In genomic region chr5:68086857-68087256, GRCh38 we compare ENCODE assay signal across 15 cellular contexts.
DNase-seq lines count a peak whose midpoint lies in the region; ATAC-seq, FAIRE-seq and TF ChIP-seq lines count a peak whose summit lies in the region.
"Had no signal": no experiment of that assay in that cellular context is flagged by ENCODE, and none has a peak within 500 bp of the region (broad histone marks: within the 10 kb centered on the region; RNA-seq: fewer than 3 reads in every experiment).

No MANE protein-coding gene starts in this region.

- H3K9ac ChIP-seq in endothelial cell of umbilical vein (replicated peaks; ENCODE audit: extremely low read depth, insufficient read depth, low read length): no peak overlapping the region

- no peaks in the 10 kb centered on the region for H3K9me3 ChIP-seq in MG63
- H3K9me3 ChIP-seq in endothelial cell of umbilical vein (replicated peaks; ENCODE audit: control insufficient read depth, insufficient read depth, low read length): no peaks in the 10 kb centered on the region
- H3K9me3 ChIP-seq in tibial nerve: no peaks in the 10 kb centered on the region

- H2AFZ ChIP-seq in endothelial cell of umbilical vein (ENCODE audit: low read depth, low read length): no peak overlapping the region

- ATAC-seq in GM18873 (IDR thresholded peaks at IDR 0.05; ENCODE audit: low FRiP score, unreplicated experiment): no peak
- ATAC-seq: stimulated activated memory B cell treated with anti-CD40 and anti-IgM and Interleukin-4, amounts not matched to agents 10 μg/mL and 1 μg/mL and 100 μg/mL, for 72 hours had no signal

- intact Hi-C loops in endothelial cell of umbilical vein (cut with micrococcal nuclease): no loop called here

- CTCF ChIA-PET in endothelial cell of umbilical vein (lab: Charles Lee): interaction anchor here (0.6 to 1.4 kb wide), 4 partner anchors 14 to 128 kb away, joined by 3 to 4 read pairs (median 4); partner anchors contain the start of gene PIK3R1

- H3K4me1 ChIP-seq in endothelial cell of umbilical vein (ENCODE audit: control insufficient read depth, extremely low read depth, insufficient read depth, low read length) (peaks cover 10% of the 10 kb centered on the region), tibial nerve (peaks cover 0 to 37% (median 9%) of the 10 kb centered on the region in 4 donors)

- peak; percentile 9 for DNase-seq in MG63
- DNase-seq in endothelial cell of umbilical vein (ENCODE audit: low read depth, low spot score): peak; percentile 81
- peak; percentile 78 for DNase-seq in medulla oblongata (ENCODE audit: extremely low spot score)
- DNase-seq in tibial nerve (ENCODE audit: low spot score in 2 of 2): peak; percentile 21 to 73
- no peak for DNase-seq in OCI-M2 (lab: John Stamatoyannopoulos, UW; ENCODE audit: unreplicated experiment)
- no peak for DNase-seq in 8988T
- DNase-seq: GDM1, NCI-H226, small intestine, T-helper 1 cell had no signal

- TF ChIP-seq CTCF in endothelial cell of umbilical vein (IDR thresholded peaks at IDR 0.05; ENCODE audit: extremely low read depth in 1 of 2, insufficient read depth in 1 of 2, low read depth in 1 of 2, low read length in 2 of 2) (no peak), tibial nerve (IDR thresholded peaks at IDR 0.05) (no peak)

- H3K27me3 ChIP-seq in MG63 (no peaks in the 10 kb centered on the region), endothelial cell of umbilical vein (ENCODE audit: control insufficient read depth in 2 of 2, insufficient read depth in 2 of 2, low read length in 2 of 2) (no peaks in the 10 kb centered on the region), tibial nerve (no peaks in the 10 kb centered on the region)
- H3K27me3 ChIP-seq: cardiac muscle cell had no signal

- H4K20me1 ChIP-seq in endothelial cell of umbilical vein (replicated peaks; ENCODE audit: control insufficient read depth, extremely low read depth, insufficient read depth, low read length): no peaks in the 10 kb centered on the region

- WGBS in tibial nerve, 2 donors: 13 to 22% methylated on average over 7 of the region's 7 CpGs

- peak overlapping the region; percentile 10 for H3K4me2 ChIP-seq in endothelial cell of umbilical vein (ENCODE audit: insufficient read depth, low read length)

- POLR2A ChIA-PET in endothelial cell of umbilical vein (lab: Charles Lee): no interaction called here

- H3K4me3 ChIP-seq in MG63 (no peak overlapping the region), endothelial cell of umbilical vein (replicated peaks in 1 of 3; ENCODE audit: insufficient read depth in 1 of 3, low read depth in 1 of 3, low read length in 3 of 3) (no peak overlapping the region), tibial nerve (no peak overlapping the region)
- H3K4me3 ChIP-seq: cardiac muscle cell had no signal

- BruUV-seq in endothelial cell of umbilical vein (replicated peaks; lab: Mats Ljungman, UMichigan): no TSS peak

- H3K27ac ChIP-seq in endothelial cell of umbilical vein (ENCODE audit: insufficient read depth, low read depth, low read length): no peak overlapping the region
- peak overlapping the region; percentile 21 to 78 (median 60) for H3K27ac ChIP-seq in tibial nerve
- H3K27ac ChIP-seq: cardiac muscle cell had no signal

- no peak for TF ChIP-seq POLR2A in endothelial cell of umbilical vein (IDR thresholded peaks at IDR 0.05; ENCODE audit: low read depth, low read length)
- TF ChIP-seq POLR2A in tibial nerve (IDR thresholded peaks at IDR 0.05): no peak

- no peaks in the 10 kb centered on the region for H3K79me2 ChIP-seq in endothelial cell of umbilical vein (ENCODE audit: control insufficient read depth, insufficient read depth, low read length)

- dilution Hi-C loops in endothelial cell of umbilical vein (cut with MboI; ENCODE audit: extremely low pct_ligation_motif_present, low sequenced_read_pairs): no loop called here

- peak; percentile 53 for FAIRE-seq in endothelial cell of umbilical vein (lab: Jason Lieb, UNC)
- FAIRE-seq: GM19239, islet of Langerhans, small intestine had no signal

- peak in 1 of 2 donors; percentile 81 for TF ChIP-seq EP300 in tibial nerve (IDR thresholded peaks at IDR 0.05)

- H3K36me3 ChIP-seq in MG63 (no peaks in the 10 kb centered on the region), endothelial cell of umbilical vein (ENCODE audit: control insufficient read depth in 2 of 2, extremely low read depth in 1 of 2, insufficient read depth in 2 of 2, low read length in 2 of 2) (no peaks in the 10 kb centered on the region), tibial nerve (no peaks in the 10 kb centered on the region)
- H3K36me3 ChIP-seq: cardiac muscle cell had no signal

- H3K9me1 ChIP-seq in endothelial cell of umbilical vein (replicated peaks; ENCODE audit: control insufficient read depth, extremely low read depth, insufficient read depth, low read length): no peaks in the 10 kb centered on the region

TF ChIP-seq in endothelial cell of umbilical vein, 7 proteins besides CTCF, POLR2A, EP300 and RAD21:
- peak; percentile 17 for TF ChIP-seq FOS (IDR thresholded peaks at IDR 0.05; ENCODE audit: borderline replicate concordance, insufficient read depth, low read length)
- no peak for TF ChIP-seq POLR2AphosphoS5 (IDR thresholded peaks at IDR 0.05; ENCODE audit: insufficient read depth, low read depth, low read length)

Comparison
In these comparisons a context has a peak if more than half of its experiments do, and no peak if none do; other contexts are left out.
1. DNase-seq: peak in MG63 (single experiment), endothelial cell of umbilical vein (single experiment), medulla oblongata (single experiment) and tibial nerve (2 of 2); none in OCI-M2 (single experiment) and 8988T (single experiment).